ENCODE assay signal across 9 cellular contexts in genomic region chr2:63189026-63189425, GRCh38.
A peak's percentile ranks its signal among the peaks of the same experiment; 100 is the strongest.
DNase-seq lines count a peak whose midpoint lies in the region; ATAC-seq, FAIRE-seq and TF ChIP-seq lines count a peak whose summit lies in the region.
"Had no signal": no experiment of that assay in that cellular context is flagged by ENCODE, and none has a peak within 500 bp of the region (broad histone marks: within the 10 kb centered on the region; RNA-seq: fewer than 3 reads in every experiment).

No MANE protein-coding gene starts in this region.

- TF ChIP-seq RAD21 in H1 (IDR thresholded peaks at IDR 0.05 in 1 of 2, conservative IDR thresholded peaks at IDR 0.05 in 1 of 2; ENCODE audit: low read depth in 2 of 2, low read length in 2 of 2) = peak; percentile 86

- no peak overlapping the region for H2AFZ ChIP-seq in H1 (ENCODE audit: low read length)

- no peak overlapping the region for H3K9ac ChIP-seq in H1 (replicated peaks in 1 of 4; ENCODE audit: extremely low read depth in 1 of 4, low read depth in 3 of 4, low read length in 3 of 4)

- DNase-seq in H54 (ENCODE audit: insufficient read length, low spot score) (peak; percentile 15), NCI-H2171 treated with DMSO at 0.1 percent for 48 hours (lab: John Stamatoyannopoulos, UW) (peak; percentile 60), H1 (ENCODE audit: low read depth in 1 of 2, low spot score in 2 of 2) (peak; percentile 21 to 73), retinal pigment epithelial cell (ENCODE audit: low read depth) (peak; percentile 2), ascending aorta (ENCODE audit: low spot score in 2 of 2) (no peak), natural killer cell (no peak)
- DNase-seq in effector CD4-positive, alpha-beta T cell = no peak

- no peaks in the 10 kb centered on the region for H3K23me2 ChIP-seq in H1 (ENCODE audit: low read depth, low read length)

- H3K4me1 ChIP-seq in H1 (replicated peaks in 1 of 4; ENCODE audit: control insufficient read depth in 3 of 4, insufficient read depth in 4 of 4, low read length in 3 of 4) (no peaks in the 10 kb centered on the region), ascending aorta (no peaks in the 10 kb centered on the region)

- 0 out of 4 replicates have a peak, but pooled peaks cover 0 to 2% of the 10 kb centered on the region in 2 experiments for H3K9me3 ChIP-seq in H1 (ENCODE audit: insufficient read depth in 2 of 2, low read depth in 1 of 2, low read length in 1 of 2)
- H3K9me3 ChIP-seq in ascending aorta = peaks cover 0 to 31% of the 10 kb centered on the region in 2 donors

- H2BK5ac ChIP-seq in H1 (ENCODE audit: low read depth, low read length) = no peak overlapping the region

- TF ChIP-seq POLR2A in H54 (IDR thresholded peaks at IDR 0.05; ENCODE audit: low read depth, low read length) (no peak), H1 (IDR thresholded peaks at IDR 0.05; ENCODE audit: control extremely low read depth in 1 of 2, low read depth in 2 of 2, low read length in 2 of 2) (no peak)

- FAIRE-seq in H54 (lab: Jason Lieb, UNC) = peak; percentile 86
- FAIRE-seq in H1 (lab: Jason Lieb, UNC) = peak; percentile 92
- FAIRE-seq: TTC549 had no signal

- no peak for TF ChIP-seq EP300 in H1 (IDR thresholded peaks at IDR 0.05; ENCODE audit: borderline replicate concordance in 1 of 2, low read depth in 2 of 2, low read length in 2 of 2)

- H2BK12ac ChIP-seq in H1 (ENCODE audit: low read depth, low read length) = no peak overlapping the region

- H3K27ac Mint-ChIP-seq in natural killer cell = no peak overlapping the region

- no peak overlapping the region for H3K56ac ChIP-seq in H1 (replicated peaks; ENCODE audit: insufficient read length, low read depth, low read length)

- no peak overlapping the region for H2BK15ac ChIP-seq in H1 (ENCODE audit: low read length)

- no peaks in the 10 kb centered on the region for H3K4me1 Mint-ChIP-seq in natural killer cell

- ATAC-seq in natural killer cell = no peak

- H3K4me2 ChIP-seq in H1 (ENCODE audit: insufficient read depth in 1 of 2, low read depth in 2 of 2, low read length in 2 of 2) = no peak overlapping the region

- no peak overlapping the region for H3K4me3 Mint-ChIP-seq in natural killer cell

- H3K4me3 ChIP-seq in H1 (ENCODE audit: extremely low read depth in 1 of 4, insufficient read depth in 2 of 4, low read depth in 3 of 4, low read length in 4 of 4) = no peak overlapping the region
- no peak overlapping the region for H3K4me3 ChIP-seq in retinal pigment epithelial cell (ENCODE audit: low read length)
- no peak overlapping the region for H3K4me3 ChIP-seq in ascending aorta

- H3K27ac ChIP-seq in H1 (ENCODE audit: low read depth, low read length) (no peak overlapping the region), ascending aorta (no peak overlapping the region)

- H2AK5ac ChIP-seq in H1 (ENCODE audit: low read depth, low read length) = no peak overlapping the region

- H2BK20ac ChIP-seq in H1 (ENCODE audit: low read length) = no peak overlapping the region

- H4K20me1 ChIP-seq in H1 (replicated peaks in 1 of 2; ENCODE audit: control insufficient read depth in 1 of 2, insufficient read depth in 2 of 2, low read length in 2 of 2) = no peaks in the 10 kb centered on the region

- H3K27me3 ChIP-seq in H1 (replicated peaks in 1 of 4; ENCODE audit: control insufficient read depth in 3 of 4, extremely low read depth in 1 of 4, insufficient read depth in 3 of 4, low read length in 3 of 4) (no peaks in the 10 kb centered on the region), ascending aorta (no peaks in the 10 kb centered on the region)

- no peak overlapping the region for H2BK120ac ChIP-seq in H1 (replicated peaks; ENCODE audit: low read depth, low read length)

- POLR2A ChIA-PET in H1 (lab: Charles Lee; ENCODE audit: partially characterized antibody) = no interaction called here

- intact Hi-C loops in ascending aorta (cut with DNase I) = no loop called here
- intact Hi-C loops in natural killer cell (cut with micrococcal nuclease) = no loop called here

- H3K9me3 Mint-ChIP-seq in natural killer cell = peaks cover 13 to 28% of the 10 kb centered on the region in 2 donors

- TF ChIP-seq CTCF in GM12801 (IDR thresholded peaks at IDR 0.05; ENCODE audit: extremely low read depth, insufficient read length) (peak; percentile 16), H1 (IDR thresholded peaks at IDR 0.05; ENCODE audit: control extremely low read depth in 1 of 3, insufficient read depth in 1 of 3, low read depth in 1 of 3, low read length in 3 of 3) (peak; percentile 56 to 93 (median 80)), retinal pigment epithelial cell (conservative IDR thresholded peaks at IDR 0.05; ENCODE audit: low read depth, low read length) (peak; percentile 89), ascending aorta (IDR thresholded peaks at IDR 0.05) (no peak), natural killer cell (IDR thresholded peaks at IDR 0.05) (no peak)

- no peak overlapping the region for H3K23ac ChIP-seq in H1 (ENCODE audit: insufficient read length)

- H3K4ac ChIP-seq in H1 (replicated peaks; ENCODE audit: insufficient read length, low read depth, low read length) = no peak overlapping the region

- H3K79me1 ChIP-seq in H1 (ENCODE audit: low read depth, low read length) = no peaks in the 10 kb centered on the region

- H3K36me3 ChIP-seq in H1 (ENCODE audit: control insufficient read depth in 2 of 4, insufficient read depth in 4 of 4, low read length in 3 of 4) (no peaks in the 10 kb centered on the region), ascending aorta (no peaks in the 10 kb centered on the region)

- no peaks in the 10 kb centered on the region for H3K79me2 ChIP-seq in H1 (ENCODE audit: control insufficient read depth in 1 of 2, insufficient read depth in 2 of 2, low read length in 2 of 2)

- peaks cover 24% of the 10 kb centered on the region for H3K36me3 Mint-ChIP-seq in natural killer cell

- H4K8ac ChIP-seq in H1 (ENCODE audit: extremely low read depth, insufficient read depth, low read length) = no peak overlapping the region

- no peak overlapping the region for H4K5ac ChIP-seq in H1 (ENCODE audit: insufficient read length, low read depth, low read length)

- no peak overlapping the region for H3K18ac ChIP-seq in H1 (ENCODE audit: extremely low read depth, low read length)

- H3K27me3 Mint-ChIP-seq in natural killer cell (ENCODE audit: low read depth in 2 of 2) = no peaks in the 10 kb centered on the region

- no peak overlapping the region for H3K14ac ChIP-seq in H1 (ENCODE audit: insufficient read length)

- H4K91ac ChIP-seq in H1 (replicated peaks; ENCODE audit: insufficient read length, low read length) = no peak overlapping the region

- WGBS in H1 (ENCODE audit: extremely low coverage in 1 of 2, insufficient coverage in 1 of 2, insufficient read length in 1 of 2, insufficient replicate concordance in 2 of 2, low coverage in 1 of 2, low lambda C conversion rate in 2 of 2, missing lambda C conversion rate in 1 of 2), 2 experiments = 29% methylated on average over 4 of the region's 4 CpGs; no CpG with 5 or more reads in 1 of the 2 experiments

- CTCF ChIA-PET in H1 (lab: Charles Lee; ENCODE audit: partially characterized antibody) = interaction anchor here (0.6 to 4.9 kb wide), 15 partner anchors 9 to 731 kb away, joined by 3 to 20 read pairs (median 5); no protein-coding TSS in a partner anchor

TF ChIP-seq in H1, 55 proteins besides CTCF, POLR2A, EP300 and RAD21:
- TF ChIP-seq RBBP5 (IDR thresholded peaks at IDR 0.05; ENCODE audit: borderline replicate concordance, low read depth, low read length) (no peak), SP1 (IDR thresholded peaks at IDR 0.05; ENCODE audit: low read depth, low read length) (no peak), KDM4A (IDR thresholded peaks at IDR 0.05; ENCODE audit: low read depth, low read length, severe bottlenecking) (no peak), JUN (IDR thresholded peaks at IDR 0.05; ENCODE audit: low read depth, low read length) (no peak), HDAC6 (IDR thresholded peaks at IDR 0.05; ENCODE audit: low read depth, low read length) (no peak), RNF2 (IDR thresholded peaks at IDR 0.05; ENCODE audit: borderline replicate concordance, low read depth, low read length, missing control alignments, poor library complexity, severe bottlenecking) (no peak), ATF2 (IDR thresholded peaks at IDR 0.05; ENCODE audit: low read length) (no peak), SUZ12 (IDR thresholded peaks at IDR 0.05; ENCODE audit: low read length) (no peak), TEAD4 (IDR thresholded peaks at IDR 0.05; ENCODE audit: low read depth, low read length) (no peak), YY1 (IDR thresholded peaks at IDR 0.05; ENCODE audit: low read depth, low read length) (0 out of 2 replicates have a peak, but pooled peaks have one; percentile 48), JUND (IDR thresholded peaks at IDR 0.05; ENCODE audit: low read length) (0 out of 2 replicates have a peak, but pooled peaks have one; percentile 12), CHD2 (IDR thresholded peaks at IDR 0.05; ENCODE audit: low read length) (no peak), HDAC2 (IDR thresholded peaks at IDR 0.05; ENCODE audit: borderline replicate concordance in 1 of 2, low read depth in 2 of 2, low read length in 2 of 2) (no peak), SIX5 (IDR thresholded peaks at IDR 0.05; ENCODE audit: low read depth, low read length) (no peak), GTF2F1 (IDR thresholded peaks at IDR 0.05; ENCODE audit: borderline replicate concordance, low read depth, low read length) (peak; percentile 58; the same call in 1 of the 2 replicates), CBX5 (IDR thresholded peaks at IDR 0.05; ENCODE audit: low read depth, low read length) (no peak), RXRA (IDR thresholded peaks at IDR 0.05; ENCODE audit: insufficient read depth, low read depth, low read length) (no peak), BRCA1 (IDR thresholded peaks at IDR 0.05; ENCODE audit: low read depth, low read length) (no peak), FOSL1 (IDR thresholded peaks at IDR 0.05; ENCODE audit: insufficient read depth, low read depth, low read length) (no peak), GABPA (IDR thresholded peaks at IDR 0.05; ENCODE audit: borderline replicate concordance, insufficient read depth, low read length) (no peak)

Comparison
In these comparisons a context has a peak if more than half of its experiments do, and no peak if none do; other contexts are left out.
1. CTCF ChIP-seq: peak in GM12801 (single experiment), H1 (3 of 3) and retinal pigment epithelial cell (single experiment); none in ascending aorta (0 of 3) and natural killer cell (single experiment).
2. DNase-seq: peak in H54 (single experiment), NCI-H2171 treated with DMSO at 0.1 percent for 48 hours (single experiment), H1 (2 of 2) and retinal pigment epithelial cell (single experiment); none in ascending aorta (0 of 2), natural killer cell (single experiment) and effector CD4-positive, alpha-beta T cell (single experiment).